9 cellular contexts compared by ENCODE assay signal in the genomic region with DNA sequence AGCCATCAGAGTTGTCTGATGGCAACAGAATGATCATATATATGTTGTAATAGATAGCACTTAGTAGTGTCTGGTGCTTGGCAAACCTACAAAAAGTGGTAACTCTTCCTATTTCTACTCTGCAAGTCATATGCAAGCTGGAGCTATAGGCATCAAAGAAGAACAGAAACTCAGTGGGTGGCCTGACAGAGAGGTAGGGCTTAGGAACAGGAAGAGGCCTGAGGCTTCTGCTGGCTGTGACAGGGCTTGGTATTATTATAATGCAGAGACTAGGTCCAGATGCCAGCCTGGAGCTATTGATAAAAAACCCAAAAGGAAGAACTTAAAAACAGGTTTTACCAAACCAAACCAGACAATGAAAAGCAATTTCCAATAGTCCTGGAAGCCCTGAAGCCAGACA. TPM values are rescaled to one million over a fixed set of nuclear protein-coding genes. Genes with fewer than 3 reads are reported as not detected.
DNase-seq lines count a peak whose midpoint lies in the region; ATAC-seq, FAIRE-seq and TF ChIP-seq lines count a peak whose summit lies in the region.
"Had no signal": no experiment of that assay in that cellular context is flagged by ENCODE, and none has a peak within 500 bp of the region (broad histone marks: within the 10 kb centered on the region; RNA-seq: fewer than 3 reads in every experiment).

No MANE protein-coding gene starts in this region.

- no TSS peak for BruUV-seq in A673 (replicated peaks; lab: Mats Ljungman, UMichigan)

- H3K4me3 ChIP-seq in A673 (ENCODE audit: low read depth, low read length, poor library complexity, severe bottlenecking): no peak overlapping the region
- H3K4me3 ChIP-seq in BE2C (ENCODE audit: low read depth, low read length): no peak overlapping the region

- H3K4me3 Mint-ChIP-seq in activated naive CD4-positive, alpha-beta T cell treated with anti-CD3 and anti-CD28 coated beads, Interleukin-2, amount 50 U/mL, for 24 hours: peak overlapping the region; percentile 9

- no peak for TF ChIP-seq CTCF in A673 (conservative IDR thresholded peaks at IDR 0.05; ENCODE audit: low read depth, low read length)
- no peak for TF ChIP-seq CTCF in BE2C (IDR thresholded peaks at IDR 0.05; ENCODE audit: low read depth, low read length)

- FAIRE-seq in GM12891 (lab: Jason Lieb, UNC): peak; percentile 78

- H3K9me3 ChIP-seq in A673 (ENCODE audit: low read depth, low read length, poor library complexity, severe bottlenecking): no peaks in the 10 kb centered on the region
- H3K9me3 ChIP-seq in BE2C: no peaks in the 10 kb centered on the region

- POLR2A ChIA-PET in A673 (lab: Charles Lee; ENCODE audit: low non-redundant PET): no interaction called here

- H3K27me3 ChIP-seq in A673 (replicated peaks; ENCODE audit: insufficient read depth, low read depth, low read length, poor library complexity) (no peaks in the 10 kb centered on the region), BE2C (no peaks in the 10 kb centered on the region)

- H3K36me3 ChIP-seq in A673 (ENCODE audit: insufficient read depth, low read length, poor library complexity, severe bottlenecking) (peaks cover 61% of the 10 kb centered on the region), BE2C (peaks cover 22% of the 10 kb centered on the region)

- TF ChIP-seq POLR2A in GM12891 (IDR thresholded peaks at IDR 0.05; ENCODE audit: low read depth, low read length): no peak

- peaks cover 4% of the 10 kb centered on the region for H3K4me1 ChIP-seq in A673 (ENCODE audit: insufficient read depth, low read length, poor library complexity, severe bottlenecking)
- no peaks in the 10 kb centered on the region; the same call in 1 of the 2 replicates for H3K4me1 ChIP-seq in BE2C

- DNase-seq in GM12891 (ENCODE audit: insufficient read length, low spot score) (no peak), A673 (ENCODE audit: low spot score) (no peak), NCI-H1092 (lab: John Stamatoyannopoulos, UW) (no peak), GDM1 (lab: John Stamatoyannopoulos, UW) (no peak), BE2C (no peak)
- DNase-seq: right cardiac atrium had no signal

- peaks cover 19% of the 10 kb centered on the region for H3K36me3 Mint-ChIP-seq in activated naive CD4-positive, alpha-beta T cell treated with anti-CD3 and anti-CD28 coated beads, Interleukin-2, amount 50 U/mL, for 24 hours

- CTCF ChIA-PET in A673 (lab: Charles Lee): interaction anchor here (0.5 kb wide), 1 partner anchor 31 kb away, joined by 3 read pairs; no protein-coding TSS in a partner anchor

- H3K27me3 Mint-ChIP-seq in activated naive CD4-positive, alpha-beta T cell treated with anti-CD3 and anti-CD28 coated beads, Interleukin-2, amount 50 U/mL, for 24 hours: no peaks in the 10 kb centered on the region

- H3K27ac ChIP-seq in A673 (ENCODE audit: low read depth, low read length, poor library complexity, severe bottlenecking): no peak overlapping the region

- intact Hi-C loops in A673 (cut with micrococcal nuclease; ENCODE audit: unreplicated experiment): no loop called here

- H3K9me3 Mint-ChIP-seq in activated naive CD4-positive, alpha-beta T cell treated with anti-CD3 and anti-CD28 coated beads, Interleukin-2, amount 50 U/mL, for 24 hours: no peaks in the 10 kb centered on the region

- peak; percentile 42 for ATAC-seq in GM21390 (IDR thresholded peaks at IDR 0.05; ENCODE audit: unreplicated experiment)
- peak; percentile 32 for ATAC-seq in HG03558 (IDR thresholded peaks at IDR 0.05; ENCODE audit: extremely low read depth, unreplicated experiment)
- ATAC-seq: right cardiac atrium had no signal

- peak overlapping the region; percentile 52 for H3K27ac Mint-ChIP-seq in activated naive CD4-positive, alpha-beta T cell treated with anti-CD3 and anti-CD28 coated beads, Interleukin-2, amount 50 U/mL, for 24 hours

- peaks cover 39% of the 10 kb centered on the region for H3K4me1 Mint-ChIP-seq in activated naive CD4-positive, alpha-beta T cell treated with anti-CD3 and anti-CD28 coated beads, Interleukin-2, amount 50 U/mL, for 24 hours

TF ChIP-seq in GM12891, 5 proteins besides CTCF, POLR2A, EP300 and RAD21:
- TF ChIP-seq TAF1 (IDR thresholded peaks at IDR 0.05; ENCODE audit: low read depth, low read length) (no peak), POU2F2 (IDR thresholded peaks at IDR 0.05; ENCODE audit: low read depth, low read length) (no peak), PAX5 (IDR thresholded peaks at IDR 0.05; ENCODE audit: insufficient read depth, low read length, severe bottlenecking) (no peak), SPI1 (IDR thresholded peaks at IDR 0.05; ENCODE audit: low read depth, low read length) (peak; percentile 90), POLR2AphosphoS5 (IDR thresholded peaks at IDR 0.05; ENCODE audit: low read depth, low read length) (no peak)
TF ChIP-seq in GM12891: peak in this region for 1.

RNA-seq across cellular contexts. Expression of a gene that starts 4.4 kb away (rescaled TPM):
- polyA plus RNA-seq in GM12891 (2012; ENCODE audit: low read depth, missing spikeins): 71.9 TPM
- 105 and 109 TPM in 2 replicates for total RNA-seq in A673 (2021)
- 55.0 TPM for polyA plus RNA-seq in BE2C (2012; ENCODE audit: insufficient read depth, insufficient read length, low read depth)

RNA-seq across cellular contexts. Expression of a gene that starts 13.5 kb away (rescaled TPM):
- 69.9 TPM for polyA plus RNA-seq in GM12891 (2012; ENCODE audit: low read depth, missing spikeins)
- 93.1 and 109 TPM in 2 replicates for total RNA-seq in A673 (2021)
- 109 TPM for polyA plus RNA-seq in BE2C (2012; ENCODE audit: insufficient read depth, insufficient read length, low read depth)

RNA-seq across cellular contexts. Expression of a gene that starts 13.6 kb away (rescaled TPM):
- 3.8 TPM for polyA plus RNA-seq in GM12891 (2012; ENCODE audit: low read depth, missing spikeins)
- total RNA-seq in A673 (2021): 4.7 and 6.6 TPM in 2 replicates
- 62.2 TPM for polyA plus RNA-seq in BE2C (2012; ENCODE audit: insufficient read depth, insufficient read length, low read depth)

RNA-seq across cellular contexts. Expression of a gene that starts 28.0 kb away (rescaled TPM):
- 17.5 TPM for polyA plus RNA-seq in GM12891 (2012; ENCODE audit: low read depth, missing spikeins)
- total RNA-seq in A673 (2021): 2.3 and 3.9 TPM in 2 replicates
- 7.8 TPM for polyA plus RNA-seq in BE2C (2012; ENCODE audit: insufficient read depth, insufficient read length, low read depth)

RNA-seq across cellular contexts. Expression of a gene that starts 58.8 kb away (rescaled TPM):
- not detected for polyA plus RNA-seq in GM12891 (2012; ENCODE audit: low read depth, missing spikeins)
- total RNA-seq in A673 (2021): 4.1 and 4.6 TPM in 2 replicates
- 38.1 TPM for polyA plus RNA-seq in BE2C (2012; ENCODE audit: insufficient read depth, insufficient read length, low read depth)
